ENCODE assay signal across 12 cellular contexts in genomic region chr7:90655566-90655965, GRCh38. TPM values are rescaled to one million over a fixed set of nuclear protein-coding genes. Genes with fewer than 3 reads are reported as not detected.
DNase-seq lines count a peak whose midpoint lies in the region; ATAC-seq and TF ChIP-seq lines count a peak whose summit lies in the region.
"Had no signal": no experiment of that assay in that cellular context is flagged by ENCODE, and none has a peak within 500 bp of the region (broad histone marks: within the 10 kb centered on the region; RNA-seq: fewer than 3 reads in every experiment).

No MANE protein-coding gene starts in this region.

- peak overlapping the region; percentile 37 for H3K4me2 ChIP-seq in Karpas-422 (ENCODE audit: low read depth, low read length, poor library complexity, severe bottlenecking)
- H3K4me2 ChIP-seq in MM.1S (ENCODE audit: low read depth, low read length) = no peak overlapping the region

- POLR2A ChIA-PET in naive thymus-derived CD4-positive, alpha-beta T cell (lab: Charles Lee) = no interaction called here

- H3K9me2 ChIP-seq in Karpas-422 (replicated peaks; ENCODE audit: insufficient read depth, low read length) (no peaks in the 10 kb centered on the region), MM.1S (replicated peaks; ENCODE audit: insufficient read depth, low read length) (no peaks in the 10 kb centered on the region)

- H2AFZ ChIP-seq in Karpas-422 (ENCODE audit: low read length) = no peak overlapping the region
- H2AFZ ChIP-seq in MM.1S (ENCODE audit: low read length) = no peak overlapping the region

- H3K9me3 ChIP-seq in Karpas-422 (ENCODE audit: low read length) (no peaks in the 10 kb centered on the region), MM.1S (replicated peaks; ENCODE audit: insufficient read depth, low read length) (no peaks in the 10 kb centered on the region)
- no peaks in the 10 kb centered on the region for H3K9me3 ChIP-seq in naive thymus-derived CD4-positive, alpha-beta T cell (ENCODE audit: control insufficient read depth in 2 of 3, low read length in 3 of 3)

- H3K4me1 Mint-ChIP-seq in naive thymus-derived CD4-positive, alpha-beta T cell = peaks cover 0 to 2% (median 0%) of the 10 kb centered on the region in 7 donors
- H3K4me1 Mint-ChIP-seq: natural killer cell had no signal

- no peaks in the 10 kb centered on the region for H4K20me1 ChIP-seq in Karpas-422 (ENCODE audit: insufficient read depth, low read depth, low read length)
- no peaks in the 10 kb centered on the region for H4K20me1 ChIP-seq in MM.1S (ENCODE audit: insufficient read depth, low read length)

- H3K36me3 ChIP-seq in Karpas-422 (ENCODE audit: insufficient read depth, low read length) = no peaks in the 10 kb centered on the region
- no peaks in the 10 kb centered on the region for H3K36me3 ChIP-seq in MM.1S (replicated peaks; ENCODE audit: insufficient read depth, low read length)
- no peaks in the 10 kb centered on the region for H3K36me3 ChIP-seq in naive thymus-derived CD4-positive, alpha-beta T cell (ENCODE audit: control insufficient read depth in 2 of 3, insufficient read depth in 3 of 3, low read length in 3 of 3)

- H3K79me2 ChIP-seq in Karpas-422 (ENCODE audit: low read length) (peaks cover 86% of the 10 kb centered on the region), MM.1S (ENCODE audit: low read length) (no peaks in the 10 kb centered on the region)

- H3K9ac ChIP-seq in Karpas-422 (ENCODE audit: low read length) = no peak overlapping the region
- no peak overlapping the region for H3K9ac ChIP-seq in MM.1S (ENCODE audit: low read length)

- no peak for TF ChIP-seq CTCF in AG09309 (IDR thresholded peaks at IDR 0.05; ENCODE audit: control insufficient read depth, insufficient read depth, low read depth, low read length, missing control alignments)
- no peak for TF ChIP-seq CTCF in MM.1S (IDR thresholded peaks at IDR 0.05; ENCODE audit: low read length)

- no peaks in the 10 kb centered on the region for H3K27me3 ChIP-seq in Karpas-422 (ENCODE audit: low read length)
- H3K27me3 ChIP-seq in MM.1S (replicated peaks; ENCODE audit: insufficient read depth, low read length) = no peaks in the 10 kb centered on the region
- no peaks in the 10 kb centered on the region for H3K27me3 ChIP-seq in naive thymus-derived CD4-positive, alpha-beta T cell (ENCODE audit: control insufficient read depth in 2 of 2, insufficient read depth in 2 of 2, low read length in 2 of 2)

- intact Hi-C loops in naive thymus-derived CD4-positive, alpha-beta T cell (cut with micrococcal nuclease) = no loop called here

- DNase-seq in AG09309 (ENCODE audit: low read depth) (peak; percentile 70), Karpas-422 (no peak), fibroblast of peridontal ligament (ENCODE audit: extremely low read depth) (peak; percentile 65), MM.1S (no peak), RKO (ENCODE audit: low spot score) (no peak), NCI-H510A (lab: John Stamatoyannopoulos, UW) (no peak)
- no peak for DNase-seq in naive thymus-derived CD4-positive, alpha-beta T cell
- DNase-seq: activated gamma-delta T cell treated with Interleukin-2 at 50 U/mL for 16 hours, natural killer cell, T-helper 1 cell had no signal

- no peaks in the 10 kb centered on the region for H3K36me3 Mint-ChIP-seq in naive thymus-derived CD4-positive, alpha-beta T cell
- H3K36me3 Mint-ChIP-seq: natural killer cell had no signal

- H3K4me3 Mint-ChIP-seq in naive thymus-derived CD4-positive, alpha-beta T cell = no peak overlapping the region
- H3K4me3 Mint-ChIP-seq: natural killer cell had no signal

- no peaks in the 10 kb centered on the region for H3F3A ChIP-seq in MM.1S (ENCODE audit: insufficient read depth, low read length)

- peak; percentile 56 for ATAC-seq in GM21423 (IDR thresholded peaks at IDR 0.05; ENCODE audit: unreplicated experiment)
- no peak for ATAC-seq in naive thymus-derived CD4-positive, alpha-beta T cell
- ATAC-seq: esophagus mucosa, natural killer cell had no signal

- H3K27me3 Mint-ChIP-seq in naive thymus-derived CD4-positive, alpha-beta T cell = peaks cover 0 to 12% (median 0%) of the 10 kb centered on the region in 5 donors

- CTCF ChIA-PET in naive thymus-derived CD4-positive, alpha-beta T cell (lab: Charles Lee) = no interaction called here

- H3K4me3 ChIP-seq in AG09309 (ENCODE audit: control insufficient read depth, low read depth, low read length) (no peak overlapping the region), Karpas-422 (ENCODE audit: low read length) (no peak overlapping the region), MM.1S (ENCODE audit: low read length) (no peak overlapping the region)
- H3K4me3 ChIP-seq in naive thymus-derived CD4-positive, alpha-beta T cell (ENCODE audit: low read length) = no peak overlapping the region

- H3K4me1 ChIP-seq in Karpas-422 (ENCODE audit: low read length) (peaks cover 51% of the 10 kb centered on the region), MM.1S (ENCODE audit: low read length) (no peaks in the 10 kb centered on the region)
- H3K4me1 ChIP-seq in naive thymus-derived CD4-positive, alpha-beta T cell (ENCODE audit: control insufficient read depth in 2 of 2, insufficient read depth in 2 of 2, low read length in 2 of 2) = no peaks in the 10 kb centered on the region

- peaks cover 0 to 9% (median 2%) of the 10 kb centered on the region in 11 donors for H3K9me3 Mint-ChIP-seq in naive thymus-derived CD4-positive, alpha-beta T cell

- peak overlapping the region; percentile 63 for H3K27ac ChIP-seq in Karpas-422 (ENCODE audit: low read length)
- no peak overlapping the region for H3K27ac ChIP-seq in MM.1S (ENCODE audit: low read length)
- H3K27ac ChIP-seq in naive thymus-derived CD4-positive, alpha-beta T cell (ENCODE audit: low read depth, low read length) = no peak overlapping the region

- no peak overlapping the region for H3K27ac Mint-ChIP-seq in naive thymus-derived CD4-positive, alpha-beta T cell
- H3K27ac Mint-ChIP-seq: natural killer cell had no signal

RNA-seq across cellular contexts. Expression of gene CDK14, which starts 59.4 kb away (rescaled TPM):
- 100 and 121 TPM in 2 replicates for total RNA-seq in Karpas-422 (2014; rRNA removed; shearing (Covaris generic); ENCODE audit: low replicate concordance)
- 1 to 10 TPM in 3 of 5 experiments, under 1 TPM in 2; 0.05 to 9.9 (median 1.0) TPM for total RNA-seq in naive thymus-derived CD4-positive, alpha-beta T cell
- under 1 TPM in 1 of 2 donors, not detected in 1; 0.43 TPM for polyA plus RNA-seq in naive thymus-derived CD4-positive, alpha-beta T cell

Comparison
In these comparisons a context has a peak if more than half of its experiments do, and no peak if none do; other contexts are left out.
1. DNase-seq: peak in AG09309 (single experiment) and fibroblast of peridontal ligament (single experiment); none in Karpas-422 (single experiment), MM.1S (single experiment), RKO (single experiment), naive thymus-derived CD4-positive, alpha-beta T cell (0 of 9) and NCI-H510A (single experiment).